ENCODE assay signal across 11 cellular contexts in the genomic region with DNA sequence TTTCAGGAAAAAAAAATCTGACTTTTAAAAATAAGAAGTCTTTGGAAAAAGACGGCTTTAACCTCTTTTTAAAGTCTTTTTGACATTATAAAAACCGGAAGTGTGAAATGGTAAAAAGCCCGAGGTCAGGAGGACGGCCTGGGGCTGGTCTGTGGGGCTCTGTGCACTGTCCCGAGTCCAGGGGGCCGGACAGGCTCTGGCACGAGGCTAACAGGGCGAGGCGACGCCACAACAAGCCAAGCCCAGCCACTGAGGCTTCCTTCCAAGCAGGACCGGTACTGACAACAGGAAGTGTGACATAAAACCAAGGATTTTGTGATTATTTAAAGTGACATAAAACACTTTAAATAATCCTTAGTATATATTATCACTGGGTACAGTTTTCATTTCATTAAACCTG. TPM values are rescaled to one million over a fixed set of nuclear protein-coding genes. Genes with fewer than 3 reads are reported as not detected.
DNase-seq lines count a peak whose midpoint lies in the region; ATAC-seq and TF ChIP-seq lines count a peak whose summit lies in the region.
"Had no signal": no experiment of that assay in that cellular context is flagged by ENCODE, and none has a peak within 500 bp of the region (broad histone marks: within the 10 kb centered on the region; RNA-seq: fewer than 3 reads in every experiment).

No MANE protein-coding gene starts in this region.

- DNase-seq in GM23338 (ENCODE audit: low spot score) (no peak), left cardiac atrium (peak; percentile 82), kidney tubule cell (ENCODE audit: low spot score) (no peak), omental fat pad (ENCODE audit: low spot score) (no peak), NCI-H524 (lab: John Stamatoyannopoulos, UW) (no peak)
- DNase-seq in activated naive CD8-positive, alpha-beta T cell treated with anti-CD3 and anti-CD28 coated beads, Interleukin-2, amount 10 ng/mL, durations not matched to agents 7 days and 5 days, result no peak
- no peak for DNase-seq in effector CD4-positive, alpha-beta T cell
- DNase-seq: NCI-H1436, occipital lobe, SJCRH30 had no signal

- TF ChIP-seq CTCF in GM23338 (conservative IDR thresholded peaks at IDR 0.05; ENCODE audit: low read depth in 2 of 2) (no peak), omental fat pad (IDR thresholded peaks at IDR 0.05) (no peak)

- H4K20me1 ChIP-seq in GM23338 (replicated peaks; ENCODE audit: insufficient read depth), result peaks cover 45% of the 10 kb centered on the region

- peaks cover 24% of the 10 kb centered on the region for H3K4me1 Mint-ChIP-seq in GM23338
- H3K4me1 Mint-ChIP-seq in activated naive CD8-positive, alpha-beta T cell treated with anti-CD3 and anti-CD28 coated beads, Interleukin-2, amount 10 ng/mL, durations not matched to agents 7 days and 5 days, result peaks cover 33% of the 10 kb centered on the region

- peaks cover 94% of the 10 kb centered on the region for H3K79me2 ChIP-seq in GM23338 (replicated peaks; ENCODE audit: insufficient read depth)

- H3K27ac ChIP-seq in GM23338 (ENCODE audit: low read depth) (0 out of 2 replicates have a peak overlapping the region, but pooled peaks have one; percentile 59), skin epidermis (peak overlapping the region in 15 of 21 experiments; percentile 7 to 76 (median 49))
- H3K27ac ChIP-seq: SJCRH30 had no signal

- POLR2A ChIA-PET in activated naive CD8-positive, alpha-beta T cell treated with anti-CD3 and anti-CD28 coated beads, Interleukin-2, amount 10 ng/mL, durations not matched to agents 7 days and 5 days (lab: Charles Lee), result interaction anchor here (2.1 kb wide), 1 partner anchor 50 kb away, joined by 13 read pairs; no protein-coding TSS in a partner anchor

- no peaks in the 10 kb centered on the region for H3K27me3 ChIP-seq in GM23338 (ENCODE audit: insufficient read depth)
- H3K27me3 ChIP-seq: SJCRH30 had no signal

- no peak overlapping the region for H3K4me2 ChIP-seq in GM23338

- H2AFZ ChIP-seq in GM23338, result no peak overlapping the region

- peaks cover 63% of the 10 kb centered on the region for H3K36me3 Mint-ChIP-seq in GM23338 (ENCODE audit: low read depth)
- peaks cover 16% of the 10 kb centered on the region for H3K36me3 Mint-ChIP-seq in activated naive CD8-positive, alpha-beta T cell treated with anti-CD3 and anti-CD28 coated beads, Interleukin-2, amount 10 ng/mL, durations not matched to agents 7 days and 5 days

- no peak for ATAC-seq in GM23338
- peak; percentile 31 for ATAC-seq in activated naive CD8-positive, alpha-beta T cell treated with anti-CD3 and anti-CD28 coated beads, Interleukin-2, amount 10 ng/mL, durations not matched to agents 7 days and 5 days (ENCODE audit: low read depth)
- peak; percentile 74 to 85 for ATAC-seq in left cardiac atrium
- ATAC-seq in omental fat pad (ENCODE audit: low FRiP score), result no peak

- no peak overlapping the region for H3K27ac Mint-ChIP-seq in GM23338
- peak overlapping the region; percentile 94 for H3K27ac Mint-ChIP-seq in activated naive CD8-positive, alpha-beta T cell treated with anti-CD3 and anti-CD28 coated beads, Interleukin-2, amount 10 ng/mL, durations not matched to agents 7 days and 5 days

- H3K36me3 ChIP-seq in GM23338 (ENCODE audit: insufficient read depth), result no peaks in the 10 kb centered on the region; the same call in 1 of the 2 replicates

- no peaks in the 10 kb centered on the region for H3K9me2 ChIP-seq in GM23338 (ENCODE audit: insufficient read depth)

- no peak overlapping the region for H3K4me3 ChIP-seq in GM23338
- H3K4me3 ChIP-seq in skin epidermis, result no peak overlapping the region
- H3K4me3 ChIP-seq: SJCRH30 had no signal

- no peaks in the 10 kb centered on the region for H3K4me1 ChIP-seq in GM23338 (ENCODE audit: insufficient read depth)

- H3K4me3 Mint-ChIP-seq in GM23338, result no peak overlapping the region
- peak overlapping the region; percentile 72 for H3K4me3 Mint-ChIP-seq in activated naive CD8-positive, alpha-beta T cell treated with anti-CD3 and anti-CD28 coated beads, Interleukin-2, amount 10 ng/mL, durations not matched to agents 7 days and 5 days

- no peaks in the 10 kb centered on the region for H3K9me3 Mint-ChIP-seq in GM23338
- no peaks in the 10 kb centered on the region for H3K9me3 Mint-ChIP-seq in activated naive CD8-positive, alpha-beta T cell treated with anti-CD3 and anti-CD28 coated beads, Interleukin-2, amount 10 ng/mL, durations not matched to agents 7 days and 5 days

- no peaks in the 10 kb centered on the region; the same call in 1 of the 2 replicates for H3F3A ChIP-seq in GM23338 (replicated peaks; ENCODE audit: low read depth)

- H3K27me3 Mint-ChIP-seq in GM23338 (ENCODE audit: insufficient read depth, low read depth, poor library complexity), result peaks cover 11% of the 10 kb centered on the region
- no peaks in the 10 kb centered on the region for H3K27me3 Mint-ChIP-seq in activated naive CD8-positive, alpha-beta T cell treated with anti-CD3 and anti-CD28 coated beads, Interleukin-2, amount 10 ng/mL, durations not matched to agents 7 days and 5 days

- intact Hi-C loops in left cardiac atrium (cut with DNase I), result loop anchor here (10.0 kb wide), 2 partner anchors 46 to 126 kb away; partner anchors contain the start of genes ALG12 (in 1 of the 2) and CRELD2 (in 1 of the 2)

TF ChIP-seq in GM23338, 12 proteins besides CTCF, POLR2A, EP300 and RAD21:
- TF ChIP-seq, protein P1, sequence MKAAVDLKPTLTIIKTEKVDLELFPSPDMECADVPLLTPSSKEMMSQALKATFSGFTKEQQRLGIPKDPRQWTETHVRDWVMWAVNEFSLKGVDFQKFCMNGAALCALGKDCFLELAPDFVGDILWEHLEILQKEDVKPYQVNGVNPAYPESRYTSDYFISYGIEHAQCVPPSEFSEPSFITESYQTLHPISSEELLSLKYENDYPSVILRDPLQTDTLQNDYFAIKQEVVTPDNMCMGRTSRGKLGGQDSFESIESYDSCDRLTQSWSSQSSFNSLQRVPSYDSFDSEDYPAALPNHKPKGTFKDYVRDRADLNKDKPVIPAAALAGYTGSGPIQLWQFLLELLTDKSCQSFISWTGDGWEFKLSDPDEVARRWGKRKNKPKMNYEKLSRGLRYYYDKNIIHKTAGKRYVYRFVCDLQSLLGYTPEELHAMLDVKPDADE (IDR thresholded peaks at IDR 0.05), result no peak
- no peak for TF ChIP-seq JUNB (IDR thresholded peaks at IDR 0.05; ENCODE audit: unreplicated experiment)
- TF ChIP-seq STAT1 (IDR thresholded peaks at IDR 0.05; ENCODE audit: unreplicated experiment), result no peak
- no peak for TF ChIP-seq ZNF114 (CRISPR knock-in tag; IDR thresholded peaks at IDR 0.05)
- TF ChIP-seq ZNF331 (CRISPR knock-in tag; IDR thresholded peaks at IDR 0.05; ENCODE audit: low read depth), result no peak
- no peak for TF ChIP-seq EZH2 (IDR thresholded peaks at IDR 0.05; ENCODE audit: low read depth, unreplicated experiment)
TF ChIP-seq in GM23338: peak in this region for 0.

RNA-seq across cellular contexts. Expression of gene BRD1, which starts 39.2 kb away (rescaled TPM):
- total RNA-seq in GM23338 (2014; rRNA removed; shearing (Covaris generic)), result 33.8 and 36.1 TPM in 2 replicates
- 12.3 and 13.1 TPM in 2 replicates for polyA plus RNA-seq in GM23338 (2016; fragmentation: Nextera tagmentation; extraction: Ambion mirVana)
- 10 to 100 TPM; 56.7 to 56.9 TPM for total RNA-seq in activated naive CD8-positive, alpha-beta T cell treated with anti-CD3 and anti-CD28 coated beads, Interleukin-2, amount 10 ng/mL, durations not matched to agents 7 days and 5 days
- total RNA-seq in left cardiac atrium (10 to 100 TPM; 17.8 to 19.6 TPM), omental fat pad (10 to 100 TPM; 21.0 to 57.3 (median 33.8) TPM)

Comparison
In these comparisons a context has a peak if more than half of its experiments do, and no peak if none do; other contexts are left out.
1. ATAC-seq: peak in activated naive CD8-positive, alpha-beta T cell treated with anti-CD3 and anti-CD28 coated beads, Interleukin-2, amount 10 ng/mL, durations not matched to agents 7 days and 5 days (single experiment) and left cardiac atrium (2 of 2); none in GM23338 (single experiment) and omental fat pad (single experiment).